9 cellular contexts compared by ENCODE assay signal in the genomic region with DNA sequence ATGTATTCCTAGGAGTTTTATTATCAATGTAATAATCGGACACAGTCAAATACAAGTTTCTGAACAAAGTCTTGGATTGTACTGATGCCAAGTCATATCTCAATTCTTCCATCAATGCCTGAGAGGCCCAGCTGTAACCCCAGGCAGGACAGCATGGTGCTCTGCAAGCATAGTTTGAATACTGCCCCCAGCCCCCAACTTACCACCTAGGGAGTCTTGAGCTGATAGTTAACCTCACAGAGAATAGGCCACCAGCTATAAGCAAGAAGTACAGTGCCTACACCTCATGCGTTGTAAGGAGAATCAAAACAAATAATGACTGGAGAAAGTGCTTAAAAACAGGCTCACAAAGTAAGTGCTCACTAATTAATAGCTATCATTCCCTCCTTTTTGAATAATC. TPM values are rescaled to one million over a fixed set of nuclear protein-coding genes. Genes with fewer than 3 reads are reported as not detected.
DNase-seq lines count a peak whose midpoint lies in the region; ATAC-seq and TF ChIP-seq lines count a peak whose summit lies in the region.
"Had no signal": no experiment of that assay in that cellular context is flagged by ENCODE, and none has a peak within 500 bp of the region (broad histone marks: within the 10 kb centered on the region; RNA-seq: fewer than 3 reads in every experiment).

No MANE protein-coding gene starts in this region.

- no peak overlapping the region for H3K9ac ChIP-seq in endocrine pancreas (ENCODE audit: control insufficient read depth, insufficient read depth, low read length)

- H4K20me1 ChIP-seq in OCI-LY7 (ENCODE audit: insufficient read depth, low read length) = peaks cover 23% of the 10 kb centered on the region; the same call in 1 of the 2 replicates

- H3K36me3 ChIP-seq in H7 (replicated peaks; ENCODE audit: control insufficient read depth, insufficient read depth, low read length) (peaks cover 1% of the 10 kb centered on the region), OCI-LY7 (ENCODE audit: insufficient read depth, low read length) (peaks cover 30% of the 10 kb centered on the region), endocrine pancreas (ENCODE audit: control insufficient read depth, insufficient read depth, low read length) (no peaks in the 10 kb centered on the region), psoas muscle (ENCODE audit: insufficient read depth in 1 of 2, low read depth in 1 of 2) (peaks cover 0 to 12% of the 10 kb centered on the region in 2 donors)

- H3K4me1 ChIP-seq in OCI-LY7 (ENCODE audit: insufficient read depth, low read length, poor library complexity, severe bottlenecking) (peaks cover 26% of the 10 kb centered on the region), endocrine pancreas (ENCODE audit: control insufficient read depth, insufficient read depth, low read length) (peaks cover 23% of the 10 kb centered on the region), psoas muscle (peaks cover 31% of the 10 kb centered on the region)

- H3K27ac ChIP-seq in OCI-LY7 (ENCODE audit: low read depth, low read length, poor library complexity, severe bottlenecking) = peak overlapping the region; percentile 80
- H3K27ac ChIP-seq in psoas muscle = no peak overlapping the region
- H3K27ac ChIP-seq in caudate nucleus (ENCODE audit: low read depth, low read length) = no peak overlapping the region

- H3K27me3 ChIP-seq in H7 (ENCODE audit: control insufficient read depth, insufficient read depth, low read length) (no peaks in the 10 kb centered on the region), endocrine pancreas (ENCODE audit: control insufficient read depth, insufficient read depth, low read length) (no peaks in the 10 kb centered on the region), psoas muscle (ENCODE audit: insufficient read depth in 3 of 3, low read length in 2 of 3) (no peaks in the 10 kb centered on the region)

- BruUV-seq in OCI-LY7 (replicated peaks; lab: Mats Ljungman, UMichigan) = no TSS peak

- no peak for DNase-seq in H7
- peak; percentile 11 for DNase-seq in OCI-LY7 (ENCODE audit: low spot score)
- DNase-seq in psoas muscle = no peak
- no peak for DNase-seq in caudate nucleus (lab: John Stamatoyannopoulos, UW)
- DNase-seq in NCI-H1092 (lab: John Stamatoyannopoulos, UW) = no peak
- no peak for DNase-seq in hypothalamus (lab: John Stamatoyannopoulos, UW)
- DNase-seq: NCI-H446 had no signal

- H2AFZ ChIP-seq in OCI-LY7 (ENCODE audit: low read length) = no peak overlapping the region

- intact Hi-C loops in OCI-LY7 (cut with micrococcal nuclease; ENCODE audit: unreplicated experiment) (loop anchor here (5.0 to 10.0 kb wide), 3 partner anchors 690 to 1978 kb away; partner anchors contain the start of genes SUPT20H and UFM1), psoas muscle (cut with DNase I) (loop anchor here in 1 of 2 donors (10.0 kb wide), 1 partner anchor 230 kb away; no protein-coding TSS in a partner anchor)

- TF ChIP-seq CTCF in OCI-LY7 (conservative IDR thresholded peaks at IDR 0.05; ENCODE audit: low read length) (no peak), psoas muscle (IDR thresholded peaks at IDR 0.05) (no peak)

- peaks cover 93% of the 10 kb centered on the region for H3K79me2 ChIP-seq in OCI-LY7 (ENCODE audit: insufficient read depth, low read depth, low read length)

- ATAC-seq in psoas muscle = no peak

- CTCF ChIA-PET in OCI-LY7 (lab: Charles Lee; ENCODE audit: unreplicated experiment) = no interaction called here

- POLR2A ChIA-PET in OCI-LY7 (lab: Charles Lee) = interaction anchor here (0.5 to 2.4 kb wide), 6 partner anchors 9 to 1747 kb away, joined by 3 to 9 read pairs (median 6); no protein-coding TSS in a partner anchor

- WGBS in psoas muscle, 3 donors = 41 to 62% (median 42%) methylated on average over 2 of the region's 2 CpGs

- H3K9me3 ChIP-seq in OCI-LY7 (ENCODE audit: low read length) (no peaks in the 10 kb centered on the region), endocrine pancreas (ENCODE audit: control insufficient read depth, low read length) (no peaks in the 10 kb centered on the region), psoas muscle (no peaks in the 10 kb centered on the region)

- no peaks in the 10 kb centered on the region for H3K9me2 ChIP-seq in OCI-LY7 (ENCODE audit: insufficient read depth, low read length)

- H3K4me3 ChIP-seq in H7 (ENCODE audit: insufficient read depth, low read depth, low read length) (peak overlapping the region; percentile 19; the same call in 1 of the 2 replicates), OCI-LY7 (ENCODE audit: low read depth, low read length, poor library complexity, severe bottlenecking) (peak overlapping the region; percentile 93), endocrine pancreas (ENCODE audit: control insufficient read depth, insufficient read depth, low read length) (peak overlapping the region; percentile 100), psoas muscle (peak overlapping the region; percentile 95)

- H3K4me2 ChIP-seq in OCI-LY7 (ENCODE audit: low read length) = peak overlapping the region; percentile 87

RNA-seq across cellular contexts. Expression of gene PROSER1, which starts 2.7 kb away (rescaled TPM):
- total RNA-seq in H7 (2014; rRNA removed; shearing (Covaris generic)) = 28.2 and 38.1 TPM in 2 replicates
- 35.3 and 43.3 TPM in 2 replicates for total RNA-seq in OCI-LY7 (2014; rRNA removed; shearing (Covaris generic))
- 85.8 and 103 TPM in 2 replicates for total RNA-seq in OCI-LY7 (2022)
- 10 to 100 TPM; 13.3 to 19.2 (median 15.1) TPM for total RNA-seq in psoas muscle
- 1 to 10 TPM; 3.4 to 8.5 (median 5.4) TPM for polyA plus RNA-seq in psoas muscle

RNA-seq across cellular contexts. Expression of gene NHLRC3, which starts 3.1 kb away (rescaled TPM):
- 10.8 and 15.0 TPM in 2 replicates for total RNA-seq in H7 (2014; rRNA removed; shearing (Covaris generic))
- 26.8 and 28.6 TPM in 2 replicates for total RNA-seq in OCI-LY7 (2014; rRNA removed; shearing (Covaris generic))
- total RNA-seq in OCI-LY7 (2022) (35.4 and 39.4 TPM in 2 replicates), psoas muscle (10 to 100 TPM in 1 of 4 donors, 1 to 10 TPM in 3; 7.2 to 10.1 (median 8.1) TPM)
- 1 to 10 TPM; 3.4 to 9.3 (median 3.7) TPM for polyA plus RNA-seq in psoas muscle

RNA-seq across cellular contexts. Expression of gene STOML3, which starts 44.6 kb away (rescaled TPM):
- total RNA-seq in H7 (2014; rRNA removed; shearing (Covaris generic)) = not detected in 2 replicates
- not detected in 2 replicates for total RNA-seq in OCI-LY7 (2014; rRNA removed; shearing (Covaris generic))
- total RNA-seq in OCI-LY7 (2022) = not detected in 2 replicates
- total RNA-seq in psoas muscle = not detected
- polyA plus RNA-seq in psoas muscle = not detected
- polyA plus RNA-seq: adipose tissue had no signal

Comparison
In these comparisons a context has a peak if more than half of its experiments do, and no peak if none do; other contexts are left out.
1. H3K4me3 ChIP-seq: peak in every context shown above with its lines; median percentile 100 in endocrine pancreas; 95 in psoas muscle; 93 in OCI-LY7; 19 in H7.